ENCODE assay signal across 17 cellular contexts in the genomic region with DNA sequence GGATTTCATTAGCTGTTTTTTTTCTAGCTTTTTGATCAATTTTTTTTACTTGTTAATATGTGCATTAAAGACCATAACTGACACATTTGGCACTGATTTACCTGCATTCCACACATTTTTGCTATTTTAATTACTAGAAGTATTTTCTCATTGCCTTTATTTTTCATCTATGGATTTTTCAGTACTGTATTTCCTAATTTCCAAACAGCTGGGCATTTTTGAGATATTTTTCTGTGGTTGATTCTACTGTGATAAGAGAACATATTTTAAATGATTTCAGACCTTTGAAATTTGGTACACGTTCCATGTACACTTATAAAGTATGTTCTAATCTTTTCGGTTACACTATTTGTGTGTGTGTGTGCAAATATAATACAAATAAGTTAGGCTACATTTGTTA.
A peak's percentile ranks its signal among the peaks of the same experiment; 100 is the strongest.
DNase-seq lines count a peak whose midpoint lies in the region; ATAC-seq and TF ChIP-seq lines count a peak whose summit lies in the region.
"Had no signal": no experiment of that assay in that cellular context is flagged by ENCODE, and none has a peak within 500 bp of the region (broad histone marks: within the 10 kb centered on the region; RNA-seq: fewer than 3 reads in every experiment).

No MANE protein-coding gene starts in this region.

- in situ Hi-C loops in transverse colon (cut with MboI; ENCODE audit: low pct_ligation_motif_present in 1 of 4, low pct_unique_long_range_greater_than_20kb in 1 of 4, low sequenced_read_pairs in 3 of 4), result loop anchor here in 1 of 4 donors (25.0 kb wide), 1 partner anchor 343 kb away; no protein-coding TSS in a partner anchor

- intact Hi-C loops in transverse colon (cut with DNase I; ENCODE audit: low total_unique reads), result loop anchor here (5.0 to 10.0 kb wide), 3 partner anchors 133 to 994 kb away; a partner anchor contains a TSS

- H3K27ac ChIP-seq in transverse colon, result no peak overlapping the region

- no peak for ATAC-seq in GM18520 (IDR thresholded peaks at IDR 0.05; ENCODE audit: unreplicated experiment)
- ATAC-seq: K562 had no signal

- 86 to 88% methylated on average over 2 of the region's 2 CpGs for WGBS in transverse colon (ENCODE audit: low coverage in 1 of 2), 2 donors

- TF ChIP-seq EP300 in transverse colon (IDR thresholded peaks at IDR 0.05; ENCODE audit: low read depth), result no peak

- H3K4me3 ChIP-seq in fibroblast of pulmonary artery (replicated peaks; ENCODE audit: low read depth, low read length) (no peak overlapping the region), retinal pigment epithelial cell (ENCODE audit: low read length) (no peak overlapping the region), transverse colon (no peak overlapping the region)
- H3K4me3 ChIP-seq: K562 had no signal

- H3K4me1 ChIP-seq in transverse colon, result peaks cover 0 to 19% (median 0%) of the 10 kb centered on the region in 4 donors

- no peaks in the 10 kb centered on the region for H3K36me3 ChIP-seq in transverse colon

- H3K9me3 ChIP-seq in transverse colon, result no peaks in the 10 kb centered on the region

- H3K27me3 ChIP-seq in transverse colon, result no peaks in the 10 kb centered on the region

- TF ChIP-seq CTCF in fibroblast of pulmonary artery (IDR thresholded peaks at IDR 0.05; ENCODE audit: low read length, missing control alignments), result no peak
- no peak for TF ChIP-seq CTCF in retinal pigment epithelial cell (conservative IDR thresholded peaks at IDR 0.05; ENCODE audit: low read depth, low read length)
- TF ChIP-seq CTCF in transverse colon (IDR thresholded peaks at IDR 0.05), result no peak

- DNase-seq in EL (peak; percentile 55), LHCN-M2 (ENCODE audit: low read depth) (peak; percentile 52), fibroblast of pulmonary artery (ENCODE audit: low read depth) (peak; percentile 31), retinal pigment epithelial cell (ENCODE audit: low read depth) (peak; percentile 75), transverse colon (no peak), GOT3 (lab: John Stamatoyannopoulos, UW) (no peak)
- no peak for DNase-seq in activated CD4-positive, CD25-positive, alpha-beta regulatory T cell (lab: John Stamatoyannopoulos, UW)
- DNase-seq: ACHN, AML-193, DND-41, GDM1, HCEC 1CT, NCI-H1105, NCI-H2081, Right ventricle myocardium superior had no signal

- TF ChIP-seq POLR2A in transverse colon (IDR thresholded peaks at IDR 0.05), result no peak

Comparison
In these comparisons a context has a peak if more than half of its experiments do, and no peak if none do; other contexts are left out.
1. DNase-seq: peak in EL (single experiment), LHCN-M2 (single experiment), fibroblast of pulmonary artery (single experiment) and retinal pigment epithelial cell (single experiment); none in transverse colon (single experiment), activated CD4-positive, CD25-positive, alpha-beta regulatory T cell (0 of 4) and GOT3 (single experiment).